35 cellular contexts compared by ENCODE assay signal in the genomic region with DNA sequence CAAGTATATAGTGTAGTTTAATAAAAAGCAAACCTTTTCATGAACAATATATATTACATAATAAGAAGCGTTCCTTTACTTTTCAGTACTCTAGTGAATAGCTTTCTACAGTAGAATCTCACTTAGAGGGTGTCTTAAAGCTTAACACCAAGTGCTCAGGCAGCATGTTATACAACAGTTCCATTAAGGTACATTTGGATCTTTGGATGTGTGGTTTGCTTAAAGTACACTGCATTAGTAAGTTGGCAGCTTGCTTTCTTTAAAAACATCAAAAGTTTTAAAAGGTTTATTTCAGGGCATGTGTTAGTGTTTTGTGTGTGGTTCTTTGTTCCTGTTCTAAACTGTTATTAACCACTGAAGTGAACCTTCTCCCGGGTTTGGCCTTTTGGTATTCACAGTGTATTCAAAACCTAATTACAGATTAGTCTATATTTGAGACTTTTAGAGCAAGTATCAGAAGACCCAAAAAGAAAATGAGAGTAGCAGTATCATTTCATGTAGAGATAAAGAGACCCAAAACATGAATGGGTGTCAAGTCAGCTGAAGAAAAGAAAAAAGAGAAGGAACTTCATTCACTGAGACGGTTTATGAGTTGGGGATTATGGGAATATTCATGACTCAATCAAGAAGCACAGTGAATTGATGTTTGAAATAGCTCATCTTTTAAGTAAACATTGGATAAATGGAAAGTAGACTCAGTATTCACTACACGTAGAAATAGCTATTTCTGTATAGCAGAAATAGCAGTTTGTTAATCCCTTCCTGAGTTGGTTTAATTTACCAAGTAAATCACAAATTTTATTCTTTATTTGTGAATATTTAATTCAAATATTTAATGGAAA.
DNase-seq lines count a peak whose midpoint lies in the region; ATAC-seq, FAIRE-seq and TF ChIP-seq lines count a peak whose summit lies in the region.
"Had no signal": no experiment of that assay in that cellular context is flagged by ENCODE, and none has a peak within 500 bp of the region (broad histone marks: within the 10 kb centered on the region; RNA-seq: fewer than 3 reads in every experiment).

No MANE protein-coding gene starts in this region.

- H3K9me3 Mint-ChIP-seq in activated T-cell treated with anti-CD3 and anti-CD28 coated beads, Interleukin-2, amount 50 U/mL, for 72 hours, result no peaks in the 10 kb centered on the region
- H3K9me3 Mint-ChIP-seq in natural killer cell, result no peaks in the 10 kb centered on the region
- no peaks in the 10 kb centered on the region for H3K9me3 Mint-ChIP-seq in CD4-positive, alpha-beta T cell
- H3K9me3 Mint-ChIP-seq: activated CD4-positive, alpha-beta T cell treated with anti-CD3 and anti-CD28 coated beads, Interleukin-2, amount 10 ng/mL, durations not matched to agents 24 days and 14 days; activated naive CD8-positive, alpha-beta T cell treated with anti-CD3 and anti-CD28 coated beads for 36 hours; GM23338; stimulated activated naive B cell treated with anti-CD40 and anti-IgM and Interleukin-4, amounts not matched to agents 10 μg/mL and 1 μg/mL and 100 μg/mL, for 72 hours; T-cell; WTC11 had no signal

- FAIRE-seq in GM12878 (lab: Jason Lieb, UNC), result peak; percentile 81
- FAIRE-seq: kidney had no signal

- intact Hi-C loops in GM12878 (cut with micrococcal nuclease; ENCODE audit: unreplicated experiment) (no loop called here), natural killer cell (cut with micrococcal nuclease) (no loop called here)
- intact Hi-C loops in CD4-positive, alpha-beta T cell (cut with DNase I, micrococcal nuclease), result no loop called here

- peak overlapping the region; percentile 29 for H3K27ac Mint-ChIP-seq in activated T-cell treated with anti-CD3 and anti-CD28 coated beads, Interleukin-2, amount 50 U/mL, for 72 hours
- peak overlapping the region in 1 of 2 donors; percentile 45 for H3K27ac Mint-ChIP-seq in natural killer cell
- H3K27ac Mint-ChIP-seq in CD4-positive, alpha-beta T cell, result no peak overlapping the region
- H3K27ac Mint-ChIP-seq: activated CD4-positive, alpha-beta T cell treated with anti-CD3 and anti-CD28 coated beads, Interleukin-2, amount 10 ng/mL, durations not matched to agents 24 days and 14 days; activated naive CD8-positive, alpha-beta T cell treated with anti-CD3 and anti-CD28 coated beads for 36 hours; stimulated activated naive B cell treated with anti-CD40 and anti-IgM and Interleukin-4, amounts not matched to agents 10 μg/mL and 1 μg/mL and 100 μg/mL, for 72 hours; T-cell; WTC11 had no signal

- TF ChIP-seq POLR2A in GM12878 (IDR thresholded peaks at IDR 0.05; ENCODE audit: low read depth, low read length), result no peak

- H3K9ac ChIP-seq in GM12878 (ENCODE audit: control insufficient read depth, insufficient read depth, low read length), result no peak overlapping the region

- no peak for TF ChIP-seq EP300 in GM12878 (IDR thresholded peaks at IDR 0.05; ENCODE audit: borderline replicate concordance in 1 of 2, control insufficient read depth in 1 of 2, low read depth in 2 of 2, low read length in 2 of 2)

- POLR2A ChIA-PET in GM12878 (lab: Charles Lee), result interaction anchor here (0.5 to 1.1 kb wide), 3 partner anchors 13 to 910 kb away, joined by 3 to 4 read pairs (median 3); no protein-coding TSS in a partner anchor
- POLR2A ChIA-PET in CD4-positive, alpha-beta T cell (lab: Charles Lee), result no interaction called here

- RAD21 ChIA-PET in GM12878 (lab: Charles Lee; ENCODE audit: unreplicated experiment), result interaction anchor here (1.0 to 1.6 kb wide), 3 partner anchors 13 to 55 kb away, joined by 4 to 8 read pairs (median 5); no protein-coding TSS in a partner anchor

- H3K4me1 ChIP-seq in GM12878 (ENCODE audit: control insufficient read depth, insufficient read depth, low read length), result no peaks in the 10 kb centered on the region
- H3K4me1 ChIP-seq: foreskin keratinocyte, testis had no signal

- no peaks in the 10 kb centered on the region for H3K27me3 Mint-ChIP-seq in activated T-cell treated with anti-CD3 and anti-CD28 coated beads, Interleukin-2, amount 50 U/mL, for 72 hours (ENCODE audit: low read depth)
- H3K27me3 Mint-ChIP-seq in natural killer cell (ENCODE audit: low read depth in 2 of 2), result no peaks in the 10 kb centered on the region
- no peaks in the 10 kb centered on the region for H3K27me3 Mint-ChIP-seq in CD4-positive, alpha-beta T cell
- H3K27me3 Mint-ChIP-seq: activated CD4-positive, alpha-beta T cell treated with anti-CD3 and anti-CD28 coated beads, Interleukin-2, amount 10 ng/mL, durations not matched to agents 24 days and 14 days; activated naive CD8-positive, alpha-beta T cell treated with anti-CD3 and anti-CD28 coated beads for 36 hours; stimulated activated naive B cell treated with anti-CD40 and anti-IgM and Interleukin-4, amounts not matched to agents 10 μg/mL and 1 μg/mL and 100 μg/mL, for 72 hours; T-cell had no signal

- CTCF ChIA-PET in GM12878 (lab: Yijun Ruan, JAX), result interaction anchor here (0.6 to 1.8 kb wide), 4 partner anchors 12 to 629 kb away, joined by 3 to 6 read pairs (median 4); no protein-coding TSS in a partner anchor
- CTCF ChIA-PET in CD4-positive, alpha-beta T cell (lab: Charles Lee), result no interaction called here

- no peaks in the 10 kb centered on the region; a peak in 1 of 4 replicates for H3K36me3 ChIP-seq in GM12878 (ENCODE audit: control insufficient read depth in 2 of 2, insufficient read depth in 2 of 2, low read length in 1 of 2)

- no peaks in the 10 kb centered on the region for H3K79me2 ChIP-seq in GM12878 (ENCODE audit: control insufficient read depth, insufficient read depth, low read length)

- H3K4me3 Mint-ChIP-seq in activated T-cell treated with anti-CD3 and anti-CD28 coated beads, Interleukin-2, amount 50 U/mL, for 72 hours, result no peak overlapping the region
- no peak overlapping the region for H3K4me3 Mint-ChIP-seq in natural killer cell
- H3K4me3 Mint-ChIP-seq in CD4-positive, alpha-beta T cell, result no peak overlapping the region
- H3K4me3 Mint-ChIP-seq: activated CD4-positive, alpha-beta T cell treated with anti-CD3 and anti-CD28 coated beads, Interleukin-2, amount 10 ng/mL, durations not matched to agents 24 days and 14 days; activated naive CD8-positive, alpha-beta T cell treated with anti-CD3 and anti-CD28 coated beads for 36 hours; GM23338; stimulated activated naive B cell treated with anti-CD40 and anti-IgM and Interleukin-4, amounts not matched to agents 10 μg/mL and 1 μg/mL and 100 μg/mL, for 72 hours; T-cell; WTC11 had no signal

- no peaks in the 10 kb centered on the region for H4K20me1 ChIP-seq in GM12878 (ENCODE audit: control insufficient read depth, insufficient read depth)

- 50% methylated on average over 4 of the region's 4 CpGs for WGBS in GM12878 (ENCODE audit: insufficient coverage, insufficient replicate concordance, low lambda C conversion rate, missing lambda C conversion rate)

- SMC1A ChIA-PET in GM12878 (lab: Charles Lee; ENCODE audit: uncharacterized antibody, unreplicated experiment), result interaction anchor here (0.8 to 3.4 kb wide), 8 partner anchors 13 to 449 kb away, joined by 3 to 13 read pairs (median 4); partner anchors contain the start of gene HES1

- no TSS peak for BruUV-seq in GM12878 (replicated peaks; lab: Mats Ljungman, UMichigan)

- no peak for DNase-seq in activated T-cell treated with anti-CD3 and anti-CD28 coated beads, Interleukin-2, amount 50 U/mL, for 72 hours
- no peak for DNase-seq in activated T-cell treated with anti-CD3 and anti-CD28 coated beads, Interleukin-2, amount 50 U/mL, for 1 hour
- no peak for DNase-seq in GM12878 (ENCODE audit: low read depth, low spot score)
- peak; percentile 62 for DNase-seq in inferior parietal cortex (ENCODE audit: extremely low spot score)
- DNase-seq in stimulated activated naive CD4-positive, alpha-beta T cell (lab: John Stamatoyannopoulos, UW), result no peak
- no peak for DNase-seq in natural killer cell
- no peak for DNase-seq in CD4-positive, alpha-beta T cell
- DNase-seq: 8988T; activated CD4-positive, alpha-beta T cell treated with anti-CD3 and anti-CD28 coated beads, Interleukin-2, amount 10 ng/mL, durations not matched to agents 24 days and 14 days; activated CD8-positive, alpha-beta memory T cell treated with anti-CD3 and anti-CD28 coated beads for 24 hours; activated effector memory CD4-positive, alpha-beta T cell treated with anti-CD3 and anti-CD28 coated beads, Interleukin-2, amount 50 U/mL, for 16 hours; activated naive CD8-positive, alpha-beta T cell treated with anti-CD3 and anti-CD28 coated beads for 36 hours; activated T-cell treated with anti-CD3 and anti-CD28 coated beads for 4 hours; DND-41; effector memory CD4-positive, alpha-beta T cell; foreskin keratinocyte; Kasumi-1; kidney; left ventricle myocardium superior; NCI-H146; NCI-H446 treated with DMSO at 0.1 percent for 48 hours; NCI-H774; stimulated activated CD4-positive, alpha-beta T cell treated with anti-CD3 and anti-CD28 coated beads, Interleukin-15, amount 100 ng/mL, for 24 hours; stimulated activated naive B cell treated with anti-CD40 and anti-IgM and Interleukin-4, amounts not matched to agents 10 μg/mL and 1 μg/mL and 100 μg/mL, for 72 hours; T-cell; testis had no signal

- in situ Hi-C loops in GM12878 (cut with MboI), result no loop called here

- H3K9me3 ChIP-seq in GM12878 (replicated peaks; ENCODE audit: control insufficient read depth, insufficient read depth, low read length), result no peaks in the 10 kb centered on the region
- no peaks in the 10 kb centered on the region for H3K9me3 ChIP-seq in CD4-positive, alpha-beta T cell (ENCODE audit: control insufficient read depth, low read length)
- H3K9me3 ChIP-seq: neutrophil, SJSA1, testis had no signal

- no peaks in the 10 kb centered on the region for H3K4me1 Mint-ChIP-seq in activated T-cell treated with anti-CD3 and anti-CD28 coated beads, Interleukin-2, amount 50 U/mL, for 72 hours (ENCODE audit: low read depth)
- H3K4me1 Mint-ChIP-seq in natural killer cell, result peaks cover 4 to 5% of the 10 kb centered on the region in 2 donors
- peaks cover 5% of the 10 kb centered on the region for H3K4me1 Mint-ChIP-seq in CD4-positive, alpha-beta T cell (ENCODE audit: low read depth)
- H3K4me1 Mint-ChIP-seq: GM23338; stimulated activated naive B cell treated with anti-CD40 and anti-IgM and Interleukin-4, amounts not matched to agents 10 μg/mL and 1 μg/mL and 100 μg/mL, for 72 hours; T-cell had no signal

- peaks cover 2 to 8% of the 10 kb centered on the region in 2 donors for H3K36me3 Mint-ChIP-seq in activated T-cell treated with anti-CD3 and anti-CD28 coated beads, Interleukin-2, amount 50 U/mL, for 72 hours (ENCODE audit: insufficient read depth in 2 of 2)
- peaks cover 7% of the 10 kb centered on the region for H3K36me3 Mint-ChIP-seq in natural killer cell
- H3K36me3 Mint-ChIP-seq in CD4-positive, alpha-beta T cell (ENCODE audit: low read depth), result peaks cover 34% of the 10 kb centered on the region
- H3K36me3 Mint-ChIP-seq: WTC11 had no signal

- no peak overlapping the region for H3K4me3 ChIP-seq in GM12878
- H3K4me3 ChIP-seq: coronary artery, GM23338, SJSA1, testis had no signal

- no peak for TF ChIP-seq RAD21 in GM12878 (IDR thresholded peaks at IDR 0.05; ENCODE audit: insufficient read depth, low read depth, low read length)

- no peak overlapping the region for H3K4me2 ChIP-seq in GM12878 (ENCODE audit: control insufficient read depth, insufficient read depth)
- H3K4me2 ChIP-seq: GM23338 had no signal

- no peak for ATAC-seq in activated T-cell treated with anti-CD3 and anti-CD28 coated beads, Interleukin-2, amount 50 U/mL, for 72 hours (replicated peaks in 1 of 2)
- peak; percentile 30; the same call in 2 of the 3 replicates for ATAC-seq in GM12878
- ATAC-seq in natural killer cell, result no peak
- ATAC-seq in CD4-positive, alpha-beta T cell (ENCODE audit: poor library complexity), result no peak
- no peak for ATAC-seq in HG02588 (IDR thresholded peaks at IDR 0.05; ENCODE audit: unreplicated experiment)
- ATAC-seq: esophagus mucosa; foreskin keratinocyte; GM23338; left ventricle myocardium superior; stimulated activated naive B cell treated with anti-CD40 and anti-IgM and Interleukin-4, amounts not matched to agents 10 μg/mL and 1 μg/mL and 100 μg/mL, for 72 hours; T-cell; WTC11 had no signal

- no peak for TF ChIP-seq CTCF in GM12878 (IDR thresholded peaks at IDR 0.05 in 2 of 3, conservative IDR thresholded peaks at IDR 0.05 in 1 of 3; ENCODE audit: control insufficient read depth in 2 of 3, extremely low read depth in 1 of 3, insufficient read depth in 1 of 3, low read depth in 3 of 3, low read length in 3 of 3)
- TF ChIP-seq CTCF in natural killer cell (IDR thresholded peaks at IDR 0.05), result no peak
- no peak for TF ChIP-seq CTCF in CD4-positive, alpha-beta T cell (IDR thresholded peaks at IDR 0.05)

- H2AFZ ChIP-seq in GM12878 (ENCODE audit: control insufficient read depth, low read depth, low read length), result no peak overlapping the region
- H2AFZ ChIP-seq: GM23338 had no signal

- H3K27me3 ChIP-seq in GM12878 (replicated peaks in 1 of 2; ENCODE audit: control insufficient read depth in 2 of 2, insufficient read depth in 2 of 2, low read length in 1 of 2), result no peaks in the 10 kb centered on the region
- no peaks in the 10 kb centered on the region for H3K27me3 ChIP-seq in CD4-positive, alpha-beta T cell (ENCODE audit: control insufficient read depth, insufficient read depth, low read length)
- H3K27me3 ChIP-seq: foreskin keratinocyte, neutrophil, SJSA1, testis had no signal

- H3K27ac ChIP-seq in GM12878 (ENCODE audit: control insufficient read depth, insufficient read depth), result no peak overlapping the region
- no peak overlapping the region for H3K27ac ChIP-seq in CD4-positive, alpha-beta T cell (ENCODE audit: low read depth, low read length)
- H3K27ac ChIP-seq: C4-2B, coronary artery, foreskin keratinocyte, HL-60, neutrophil, SJSA1, testis had no signal
